Comparison of ENCODE assay signal across 10 cellular contexts in genomic region chr19:5829567-5830315, GRCh38. TPM values are rescaled to one million over a fixed set of nuclear protein-coding genes. Genes with fewer than 3 reads are reported as not detected.
DNase-seq lines count a peak whose midpoint lies in the region; ATAC-seq and TF ChIP-seq lines count a peak whose summit lies in the region.
"Had no signal": no experiment of that assay in that cellular context is flagged by ENCODE, and none has a peak within 500 bp of the region (broad histone marks: within the 10 kb centered on the region; RNA-seq: fewer than 3 reads in every experiment).

No MANE protein-coding gene starts in this region.

- H3K27ac ChIP-seq in CD4-positive, alpha-beta T cell (ENCODE audit: low read depth, low read length), result no peak overlapping the region
- H3K27ac ChIP-seq in HUES48 (ENCODE audit: low read depth, low read length), result no peak overlapping the region

- CTCF ChIA-PET in CD4-positive, alpha-beta T cell (lab: Charles Lee), result interaction anchor here (1.5 to 3.5 kb wide), 2 partner anchors 26 to 192 kb away, joined by 5 to 30 read pairs; no protein-coding TSS in a partner anchor

- DNase-seq in CD4-positive, alpha-beta T cell, result no peak
- no peak for DNase-seq in naive B cell
- no peak for DNase-seq in dedifferentiated amniotic fluid mesenchymal stem cell (ENCODE audit: extremely low spot score)
- no peak for DNase-seq in NCI-H128 (lab: John Stamatoyannopoulos, UW; ENCODE audit: unreplicated experiment)
- DNase-seq in activated effector memory CD4-positive, alpha-beta T cell treated with anti-CD3 and anti-CD28 coated beads, Interleukin-2, amount 50 U/mL, for 16 hours, result no peak
- DNase-seq: stimulated activated naive CD4-positive, alpha-beta T cell treated with Interleukin-2 at 50 U/mL for 16 hours had no signal

- H3K27me3 Mint-ChIP-seq in CD4-positive, alpha-beta T cell, result no peaks in the 10 kb centered on the region
- H3K27me3 Mint-ChIP-seq in brain (peaks cover 16% of the 10 kb centered on the region), naive B cell (peaks cover 3 to 27% (median 8%) of the 10 kb centered on the region in 3 donors)

- intact Hi-C loops in CD4-positive, alpha-beta T cell (cut with DNase I, micrococcal nuclease), result loop anchor here (2.0 to 5.0 kb wide), 4 partner anchors 37 to 283 kb away; partner anchors contain the start of genes DUS3L (in 2 of the 2), NDUFA11 (in 1 of the 2) and RFX2 (in 1 of the 2)

- TF ChIP-seq CTCF in CD4-positive, alpha-beta T cell (IDR thresholded peaks at IDR 0.05), result no peak
- no peak for TF ChIP-seq CTCF in brain (conservative IDR thresholded peaks at IDR 0.05)

- H3K4me1 Mint-ChIP-seq in CD4-positive, alpha-beta T cell (ENCODE audit: low read depth), result peaks cover 18% of the 10 kb centered on the region
- peaks cover 18% of the 10 kb centered on the region for H3K4me1 Mint-ChIP-seq in brain
- H3K4me1 Mint-ChIP-seq in naive B cell, result peaks cover 14 to 23% (median 18%) of the 10 kb centered on the region in 3 donors

- H3K36me3 ChIP-seq in HUES48 (ENCODE audit: control insufficient read depth, insufficient read depth, low read length), result no peaks in the 10 kb centered on the region

- peak overlapping the region; percentile 59 for H3K4me3 Mint-ChIP-seq in CD4-positive, alpha-beta T cell
- peak overlapping the region; percentile 40 to 74 (median 50) for H3K4me3 Mint-ChIP-seq in brain
- peak overlapping the region in 5 of 8 donors; percentile 34 to 92 (median 52) for H3K4me3 Mint-ChIP-seq in naive B cell

- H3K9me3 Mint-ChIP-seq in CD4-positive, alpha-beta T cell, result no peaks in the 10 kb centered on the region
- peaks cover 0 to 9% (median 0%) of the 10 kb centered on the region in 5 experiments for H3K9me3 Mint-ChIP-seq in brain
- peaks cover 0 to 3% (median 0%) of the 10 kb centered on the region in 7 donors for H3K9me3 Mint-ChIP-seq in naive B cell

- no peaks in the 10 kb centered on the region for H3K27me3 ChIP-seq in CD4-positive, alpha-beta T cell (ENCODE audit: control insufficient read depth, insufficient read depth, low read length)
- H3K27me3 ChIP-seq in HUES48 (ENCODE audit: control insufficient read depth, insufficient read depth, low read length), result no peaks in the 10 kb centered on the region

- no peak overlapping the region for H3K9ac ChIP-seq in HUES48 (ENCODE audit: low read depth, low read length)

- peaks cover 9% of the 10 kb centered on the region for H3K36me3 Mint-ChIP-seq in CD4-positive, alpha-beta T cell (ENCODE audit: low read depth)
- H3K36me3 Mint-ChIP-seq in brain (no peaks in the 10 kb centered on the region), naive B cell (no peaks in the 10 kb centered on the region)

- POLR2A ChIA-PET in CD4-positive, alpha-beta T cell (lab: Charles Lee), result interaction anchor here (1.5 to 4.4 kb wide), 5 partner anchors 39 to 296 kb away, joined by 3 to 83 read pairs (median 12); partner anchors contain the start of genes DUS3L, NDUFA11, RANBP3 and VMAC

- peak overlapping the region; percentile 17 for H3K27ac Mint-ChIP-seq in CD4-positive, alpha-beta T cell
- H3K27ac Mint-ChIP-seq in brain (peak overlapping the region in 3 of 5 experiments; percentile 25 to 50 (median 40)), naive B cell (no peak overlapping the region)

- peaks cover 3% of the 10 kb centered on the region; the same call in 1 of the 2 replicates for H3K4me1 ChIP-seq in HUES48 (ENCODE audit: control insufficient read depth, insufficient read depth, low read length)

- H3K9me3 ChIP-seq in CD4-positive, alpha-beta T cell (ENCODE audit: control insufficient read depth, low read length), result no peaks in the 10 kb centered on the region
- H3K9me3 ChIP-seq in HUES48 (ENCODE audit: control insufficient read depth, insufficient read depth, low read length), result no peaks in the 10 kb centered on the region

- no peak for ATAC-seq in CD4-positive, alpha-beta T cell (ENCODE audit: poor library complexity)
- no peak for ATAC-seq in naive B cell (ENCODE audit: low read depth in 2 of 2)
- ATAC-seq in GM21390 (IDR thresholded peaks at IDR 0.05; ENCODE audit: unreplicated experiment), result no peak

- peak overlapping the region; percentile 87; the same call in 1 of the 2 replicates for H3K4me3 ChIP-seq in HUES48 (ENCODE audit: low read depth, low read length)
- H3K4me3 ChIP-seq: lung had no signal

RNA-seq across cellular contexts. Expression of gene FUT6, which starts 9.8 kb away (rescaled TPM):
- total RNA-seq in CD4-positive, alpha-beta T cell, result under 1 TPM in 1 of 2 experiments, not detected in 1; 0.17 TPM
- polyA plus RNA-seq in brain (ENCODE audit: insufficient read depth, low read depth, low replicate concordance) (not detected), naive B cell (ENCODE audit: low read depth in 6 of 6) (not detected)

RNA-seq across cellular contexts. Expression of gene FUT3, which starts 21.5 kb away (rescaled TPM):
- under 1 TPM; 0.61 to 0.85 TPM for total RNA-seq in CD4-positive, alpha-beta T cell
- polyA plus RNA-seq in brain (ENCODE audit: insufficient read depth, low read depth, low replicate concordance), result 0.29 TPM
- not detected for polyA plus RNA-seq in naive B cell (ENCODE audit: low read depth in 6 of 6)

RNA-seq across cellular contexts. Expression of gene NRTN, which starts 24.9 kb away (rescaled TPM):
- 1 to 10 TPM; 1.5 to 1.6 TPM for total RNA-seq in CD4-positive, alpha-beta T cell
- 20.5 TPM for polyA plus RNA-seq in brain (ENCODE audit: insufficient read depth, low read depth, low replicate concordance)
- under 1 TPM in 2 of 6 donors, not detected in 4; 0.28 to 0.29 TPM for polyA plus RNA-seq in naive B cell (ENCODE audit: low read depth in 6 of 6)

RNA-seq across cellular contexts. Expression of gene DUS3L, which starts 38.8 kb away (rescaled TPM):
- total RNA-seq in CD4-positive, alpha-beta T cell, result 100 to 1,000 TPM; 150 to 170 TPM
- 21.4 TPM for polyA plus RNA-seq in brain (ENCODE audit: insufficient read depth, low read depth, low replicate concordance)
- 10 to 100 TPM; 27.1 to 45.2 (median 35.5) TPM for polyA plus RNA-seq in naive B cell (ENCODE audit: low read depth in 6 of 6)

RNA-seq across cellular contexts. Expression of gene FUT5, which starts 40.6 kb away (rescaled TPM):
- total RNA-seq in CD4-positive, alpha-beta T cell, result 1 to 10 TPM; 7.9 to 8.7 TPM
- polyA plus RNA-seq in brain (ENCODE audit: insufficient read depth, low read depth, low replicate concordance) (not detected), naive B cell (ENCODE audit: low read depth in 6 of 6) (under 1 TPM in 1 of 6 donors, not detected in 5; 0.30 TPM)
- total RNA-seq: lung had no signal
- polyA plus RNA-seq: lung had no signal

Comparison
In these comparisons a context has a peak if more than half of its experiments do, and no peak if none do; other contexts are left out.
1. H3K27ac Mint-ChIP-seq: peak in CD4-positive, alpha-beta T cell (single experiment) and brain (3 of 5); none in naive B cell (0 of 6).
2. RNA of gene NRTN, which starts 24.9 kb away (polyA plus RNA-seq): 20.5 TPM in brain (single experiment); 0.28 to 0.29 TPM in naive B cell; every median in the first group is over 10 times any median in the second.
3. Peak in every context shown above with its lines, with median percentiles within 50 percentile points of each other: H3K4me3 Mint-ChIP-seq.